ENCODE assay signal across 1 cellular context in the genomic region with DNA sequence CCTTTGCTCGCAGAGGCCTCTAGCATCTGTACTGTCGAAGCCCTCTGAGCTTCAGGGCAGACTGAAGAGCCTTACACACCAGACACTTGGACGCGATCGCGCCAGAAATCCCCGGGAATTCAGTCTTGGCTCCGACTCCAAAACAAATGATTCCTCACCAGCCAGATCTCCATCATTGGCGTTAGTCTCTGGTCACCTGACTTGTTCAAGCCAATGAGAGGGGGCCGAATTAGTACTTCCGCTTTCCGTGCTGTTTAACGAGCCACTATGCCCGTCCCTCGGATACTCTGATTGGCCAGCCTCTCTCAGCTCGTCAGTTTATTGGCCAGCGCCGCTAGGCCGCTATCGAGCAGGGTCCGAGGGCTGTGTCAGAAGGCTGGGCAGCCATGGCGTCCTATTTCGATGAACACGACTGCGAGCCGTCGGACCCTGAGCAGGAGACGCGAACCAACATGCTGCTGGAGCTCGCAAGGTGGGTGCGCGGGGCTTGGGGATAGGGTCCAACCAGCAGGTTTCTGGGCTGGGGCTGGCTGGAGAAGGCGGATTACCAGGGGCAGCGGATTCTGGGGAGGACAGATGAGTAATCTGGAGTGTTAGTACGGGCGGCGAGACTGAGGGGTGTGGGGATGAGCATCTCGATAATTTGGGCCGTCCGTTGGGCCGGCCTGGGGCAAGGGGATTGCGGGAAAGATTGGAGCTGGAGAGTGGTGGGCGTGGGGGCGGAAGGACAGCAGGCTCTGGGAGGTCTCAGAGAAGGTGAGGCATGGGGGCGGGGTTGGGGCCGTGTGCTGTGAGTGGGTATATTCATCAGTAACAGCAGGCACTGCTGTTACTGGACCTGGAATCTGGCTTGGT.
A peak's percentile ranks its signal among the peaks of the same experiment; 100 is the strongest.
TF ChIP-seq lines count a peak whose summit lies in the region.

Gene RNF181 (plus strand): TSS at position 368 of the 855 bp plus-strand sequence. CDS start 19 bp downstream, at position 387.

TF ChIP-seq in K562, 482 proteins besides CTCF, POLR2A, EP300 and RAD21 (continued from another document and continues in another):
- TF ChIP-seq CHD7 (IDR thresholded peaks at IDR 0.05; ENCODE audit: low read depth, low read length), result no peak
- TF ChIP-seq, protein P1, sequence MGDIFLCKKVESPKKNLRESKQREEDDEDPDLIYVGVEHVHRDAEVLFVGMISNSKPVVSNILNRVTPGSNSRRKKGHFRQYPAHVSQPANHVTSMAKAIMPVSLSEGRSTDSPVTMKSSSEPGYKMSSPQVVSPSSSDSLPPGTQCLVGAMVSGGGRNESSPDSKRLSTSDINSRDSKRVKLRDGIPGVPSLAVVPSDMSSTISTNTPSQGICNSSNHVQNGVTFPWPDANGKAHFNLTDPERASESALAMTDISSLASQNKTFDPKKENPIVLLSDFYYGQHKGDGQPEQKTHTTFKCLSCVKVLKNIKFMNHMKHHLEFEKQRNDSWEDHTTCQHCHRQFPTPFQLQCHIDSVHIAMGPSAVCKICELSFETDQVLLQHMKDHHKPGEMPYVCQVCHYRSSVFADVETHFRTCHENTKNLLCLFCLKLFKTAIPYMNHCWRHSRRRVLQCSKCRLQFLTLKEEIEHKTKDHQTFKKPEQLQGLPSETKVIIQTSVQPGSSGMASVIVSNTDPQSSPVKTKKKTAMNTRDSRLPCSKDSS (IDR thresholded peaks at IDR 0.05; ENCODE audit: low read depth, partially characterized antibody), result no peak
- no peak for TF ChIP-seq KDM4B (IDR thresholded peaks at IDR 0.05; ENCODE audit: borderline replicate concordance in 2 of 2, low read depth in 1 of 2)
- 0 out of 2 replicates have a peak, but pooled peaks have one; percentile 70 for TF ChIP-seq HEY1 (CRISPR knock-in tag; IDR thresholded peaks at IDR 0.05; ENCODE audit: borderline replicate concordance)
- TF ChIP-seq ASH1L (IDR thresholded peaks at IDR 0.05; ENCODE audit: borderline replicate concordance, low read depth, partially characterized antibody), result peak; percentile 93
- peak; percentile 81 for TF ChIP-seq SPI1 (IDR thresholded peaks at IDR 0.05; ENCODE audit: borderline replicate concordance, low read depth, low read length)
- TF ChIP-seq SRSF1 (IDR thresholded peaks at IDR 0.05; ENCODE audit: low read depth, low read length), result no peak
- no peak for TF ChIP-seq SAFB2 (IDR thresholded peaks at IDR 0.05; ENCODE audit: borderline replicate concordance, low read depth, low read length, severe bottlenecking)
- TF ChIP-seq BCOR (IDR thresholded peaks at IDR 0.05), result no peak
- peak; percentile 69 for TF ChIP-seq TAF9B (IDR thresholded peaks at IDR 0.05; ENCODE audit: partially characterized antibody)
- TF ChIP-seq ZNF584 (CRISPR knock-in tag; IDR thresholded peaks at IDR 0.05; ENCODE audit: low read depth), result no peak
- no peak for TF ChIP-seq WHSC1 (IDR thresholded peaks at IDR 0.05; ENCODE audit: low read length)
- TF ChIP-seq KDM5B (IDR thresholded peaks at IDR 0.05; ENCODE audit: insufficient replicate concordance, low read depth, low read length), result peak; percentile 82
- TF ChIP-seq DDX20 (tag; IDR thresholded peaks at IDR 0.05; ENCODE audit: low read depth), result no peak
- TF ChIP-seq ZNF695 (CRISPR knock-in tag; IDR thresholded peaks at IDR 0.05), result no peak
- TF ChIP-seq ZNF263 (CRISPR knock-in tag; IDR thresholded peaks at IDR 0.05; ENCODE audit: borderline replicate concordance), result 0 out of 2 replicates have a peak, but pooled peaks have one; percentile 34
- 0 out of 2 replicates have a peak, but pooled peaks have one; percentile 25 for TF ChIP-seq CBX1 (IDR thresholded peaks at IDR 0.05; ENCODE audit: low read depth)
- TF ChIP-seq KDM1A (IDR thresholded peaks at IDR 0.05), result peak in 1 of 2 experiments; percentile 32; a peak in 1 of 4 replicates
- TF ChIP-seq ZBTB49 (CRISPR knock-in tag; IDR thresholded peaks at IDR 0.05; ENCODE audit: borderline replicate concordance), result no peak
- no peak for TF ChIP-seq NUFIP1 (IDR thresholded peaks at IDR 0.05; ENCODE audit: partially characterized antibody)
- TF ChIP-seq ZNF384 (IDR thresholded peaks at IDR 0.05; ENCODE audit: low read depth, low read length), result no peak
- TF ChIP-seq XRCC5 (IDR thresholded peaks at IDR 0.05; ENCODE audit: low read depth, low read length), result no peak
- TF ChIP-seq USF1 (CRISPR knock-in tag; IDR thresholded peaks at IDR 0.05), result peak; percentile 91
- TF ChIP-seq TEAD2 (tag; IDR thresholded peaks at IDR 0.05), result no peak
- TF ChIP-seq HMBOX1 (IDR thresholded peaks at IDR 0.05), result no peak
- no peak for TF ChIP-seq BMI1 (IDR thresholded peaks at IDR 0.05; ENCODE audit: low read length)
- 0 out of 2 replicates have a peak, but pooled peaks have one; percentile 26 for TF ChIP-seq ZNF24 (IDR thresholded peaks at IDR 0.05)
- TF ChIP-seq LARP7 (IDR thresholded peaks at IDR 0.05), result peak; percentile 72; the same call in 1 of the 2 replicates
- TF ChIP-seq, protein P2, sequence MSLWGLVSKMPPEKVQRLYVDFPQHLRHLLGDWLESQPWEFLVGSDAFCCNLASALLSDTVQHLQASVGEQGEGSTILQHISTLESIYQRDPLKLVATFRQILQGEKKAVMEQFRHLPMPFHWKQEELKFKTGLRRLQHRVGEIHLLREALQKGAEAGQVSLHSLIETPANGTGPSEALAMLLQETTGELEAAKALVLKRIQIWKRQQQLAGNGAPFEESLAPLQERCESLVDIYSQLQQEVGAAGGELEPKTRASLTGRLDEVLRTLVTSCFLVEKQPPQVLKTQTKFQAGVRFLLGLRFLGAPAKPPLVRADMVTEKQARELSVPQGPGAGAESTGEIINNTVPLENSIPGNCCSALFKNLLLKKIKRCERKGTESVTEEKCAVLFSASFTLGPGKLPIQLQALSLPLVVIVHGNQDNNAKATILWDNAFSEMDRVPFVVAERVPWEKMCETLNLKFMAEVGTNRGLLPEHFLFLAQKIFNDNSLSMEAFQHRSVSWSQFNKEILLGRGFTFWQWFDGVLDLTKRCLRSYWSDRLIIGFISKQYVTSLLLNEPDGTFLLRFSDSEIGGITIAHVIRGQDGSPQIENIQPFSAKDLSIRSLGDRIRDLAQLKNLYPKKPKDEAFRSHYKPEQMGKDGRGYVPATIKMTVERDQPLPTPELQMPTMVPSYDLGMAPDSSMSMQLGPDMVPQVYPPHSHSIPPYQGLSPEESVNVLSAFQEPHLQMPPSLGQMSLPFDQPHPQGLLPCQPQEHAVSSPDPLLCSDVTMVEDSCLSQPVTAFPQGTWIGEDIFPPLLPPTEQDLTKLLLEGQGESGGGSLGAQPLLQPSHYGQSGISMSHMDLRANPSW (CRISPR knock-in tag; IDR thresholded peaks at IDR 0.05), result no peak
- no peak for TF ChIP-seq ZNF639 (CRISPR knock-in tag; conservative IDR thresholded peaks at IDR 0.05 in 1 of 2, IDR thresholded peaks at IDR 0.05 in 1 of 2)
- TF ChIP-seq SMARCB1 (IDR thresholded peaks at IDR 0.05; ENCODE audit: insufficient read length, low read depth), result no peak
- no peak for TF ChIP-seq PPARD (CRISPR knock-in tag; IDR thresholded peaks at IDR 0.05)
